11 cellular contexts compared by ENCODE assay signal in the genomic region with DNA sequence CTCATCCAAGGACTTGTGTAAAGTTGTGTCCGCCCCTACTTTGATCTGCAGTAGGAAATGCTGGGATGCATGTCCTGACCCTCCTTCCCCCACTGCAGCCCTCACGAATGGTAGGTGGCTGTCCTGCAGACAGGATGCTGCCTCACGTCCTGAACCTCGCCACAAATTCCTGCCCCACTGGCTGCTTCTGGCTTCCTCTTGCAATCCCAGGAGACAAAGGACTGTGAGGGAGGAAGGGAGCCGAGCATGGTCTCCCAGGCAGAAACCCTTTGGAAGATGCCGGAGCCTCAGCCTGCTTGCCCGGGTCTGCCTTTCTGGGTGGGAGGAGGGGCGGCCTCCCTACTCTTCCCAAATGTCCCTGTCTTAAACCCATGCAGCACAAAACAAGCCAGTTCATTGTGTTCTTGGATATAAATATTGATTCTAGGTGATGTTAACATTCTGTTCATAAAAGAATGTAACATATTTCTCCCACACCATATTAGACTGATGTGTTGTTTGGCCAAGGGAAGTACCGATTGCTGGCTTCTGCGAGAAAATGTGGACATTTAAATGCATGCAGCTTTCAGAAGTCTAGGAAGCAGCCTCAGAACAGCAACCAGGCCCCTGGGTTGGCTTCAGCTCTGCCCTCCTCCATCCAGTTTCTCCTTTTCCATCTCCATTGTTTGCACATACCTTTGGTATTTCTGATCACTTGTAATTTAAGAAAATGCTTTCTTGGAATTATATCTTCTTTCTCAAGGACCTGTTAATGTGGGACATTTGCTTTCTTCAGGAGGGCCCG.
DNase-seq lines count a peak whose midpoint lies in the region; ATAC-seq, FAIRE-seq and TF ChIP-seq lines count a peak whose summit lies in the region.
"Had no signal": no experiment of that assay in that cellular context is flagged by ENCODE, and none has a peak within 500 bp of the region (broad histone marks: within the 10 kb centered on the region; RNA-seq: fewer than 3 reads in every experiment).

No MANE protein-coding gene starts in this region.

- H3K4me3 ChIP-seq in GM23338 (peak overlapping the region; percentile 15; the same call in 1 of the 2 replicates), mammary epithelial cell (replicated peaks in 1 of 3; ENCODE audit: insufficient read depth in 1 of 3, low read depth in 2 of 3, low read length in 3 of 3) (no peak overlapping the region), smooth muscle cell (no peak overlapping the region), small intestine (ENCODE audit: low read depth in 1 of 2, low read length in 2 of 2) (no peak overlapping the region)
- H3K4me3 ChIP-seq: MG63 had no signal

- intact Hi-C loops in mammary epithelial cell (cut with micrococcal nuclease): loop anchor here (1.0 to 10.0 kb wide), 4 partner anchors 76 to 591 kb away; a partner anchor contains a TSS

- H3K27ac ChIP-seq in GM23338 (ENCODE audit: low read depth): peak overlapping the region; percentile 46
- H3K27ac ChIP-seq in mammary epithelial cell (ENCODE audit: insufficient read depth, low read depth, low read length): no peak overlapping the region
- peak overlapping the region; percentile 15 for H3K27ac ChIP-seq in smooth muscle cell (ENCODE audit: low read depth)
- H3K27ac ChIP-seq in small intestine (ENCODE audit: low read depth in 1 of 2, low read length in 1 of 2): peak overlapping the region in 1 of 2 donors; percentile 33

- H3K27me3 Mint-ChIP-seq in GM23338 (ENCODE audit: insufficient read depth, low read depth, poor library complexity): peaks cover 11% of the 10 kb centered on the region
- H3K27me3 Mint-ChIP-seq: CD4-positive, CD25-positive, alpha-beta regulatory T cell had no signal

- dilution Hi-C loops in mammary epithelial cell (cut with HindIII; ENCODE audit: low sequenced_read_pairs): no loop called here

- H3K4me1 ChIP-seq in GM23338 (ENCODE audit: insufficient read depth) (peaks cover 41% of the 10 kb centered on the region), mammary epithelial cell (ENCODE audit: insufficient read depth, low read length) (peaks cover 24% of the 10 kb centered on the region), smooth muscle cell (ENCODE audit: low read depth) (peaks cover 38% of the 10 kb centered on the region), small intestine (ENCODE audit: control insufficient read depth in 2 of 2, insufficient read depth in 1 of 2, low read depth in 1 of 2, low read length in 1 of 2) (no peaks in the 10 kb centered on the region)

- no peak for FAIRE-seq in H54 (lab: Jason Lieb, UNC)
- FAIRE-seq in small intestine (lab: Jason Lieb, UNC): no peak

- no peaks in the 10 kb centered on the region for H3K27me3 ChIP-seq in GM23338 (ENCODE audit: insufficient read depth)
- no peaks in the 10 kb centered on the region for H3K27me3 ChIP-seq in mammary epithelial cell (ENCODE audit: insufficient read depth, low read length)
- no peaks in the 10 kb centered on the region for H3K27me3 ChIP-seq in smooth muscle cell (ENCODE audit: low read depth)
- H3K27me3 ChIP-seq in small intestine (ENCODE audit: control insufficient read depth in 2 of 2, insufficient read depth in 2 of 2, low read length in 2 of 2): no peaks in the 10 kb centered on the region
- H3K27me3 ChIP-seq: MG63 had no signal

- no peak for TF ChIP-seq CTCF in GM23338 (conservative IDR thresholded peaks at IDR 0.05; ENCODE audit: low read depth in 2 of 2)
- no peak for TF ChIP-seq CTCF in mammary epithelial cell (conservative IDR thresholded peaks at IDR 0.05 in 1 of 2, IDR thresholded peaks at IDR 0.05 in 1 of 2; ENCODE audit: extremely low read depth in 1 of 2, insufficient read depth in 1 of 2, low read depth in 1 of 2, low read length in 2 of 2)
- TF ChIP-seq CTCF in smooth muscle cell (IDR thresholded peaks at IDR 0.05; ENCODE audit: borderline replicate concordance, insufficient read depth, poor library complexity, severe bottlenecking): no peak

- H3K36me3 ChIP-seq in GM23338 (ENCODE audit: insufficient read depth) (no peaks in the 10 kb centered on the region), mammary epithelial cell (ENCODE audit: insufficient read depth, low read length) (no peaks in the 10 kb centered on the region), smooth muscle cell (ENCODE audit: low read depth) (no peaks in the 10 kb centered on the region), small intestine (ENCODE audit: control insufficient read depth in 2 of 2, insufficient read depth in 2 of 2, low read length in 2 of 2) (no peaks in the 10 kb centered on the region)
- H3K36me3 ChIP-seq: MG63 had no signal

- no peak for TF ChIP-seq POLR2A in H54 (IDR thresholded peaks at IDR 0.05; ENCODE audit: low read depth, low read length)

- 0 out of 2 replicates have a peak overlapping the region, but pooled peaks have one; percentile 7 for H2AFZ ChIP-seq in GM23338
- H2AFZ ChIP-seq in mammary epithelial cell (ENCODE audit: low read depth, low read length): peak overlapping the region; percentile 87
- H2AFZ ChIP-seq in smooth muscle cell (ENCODE audit: low read depth): no peak overlapping the region

- CTCF ChIA-PET in mammary epithelial cell (lab: Charles Lee; ENCODE audit: low non-redundant PET): interaction anchor here (0.7 to 1.9 kb wide), 2 partner anchors 48 to 463 kb away, joined by 5 to 9 read pairs; no protein-coding TSS in a partner anchor

- 83% methylated on average over 11 of the region's 11 CpGs for WGBS in mammary epithelial cell (ENCODE audit: low coverage, missing lambda C conversion rate)
- 76% methylated on average over 11 of the region's 11 CpGs for WGBS in smooth muscle cell (ENCODE audit: low lambda C conversion rate)
- WGBS in small intestine, 3 donors: 77 to 94% (median 93%) methylated on average over 11 of the region's 11 CpGs

- no peaks in the 10 kb centered on the region; the same call in 1 of the 3 replicates for H3K9me3 Mint-ChIP-seq in GM23338
- H3K9me3 Mint-ChIP-seq: CD4-positive, CD25-positive, alpha-beta regulatory T cell had no signal

- peak overlapping the region; percentile 46; the same call in 1 of the 2 replicates for H3K4me2 ChIP-seq in GM23338
- H3K4me2 ChIP-seq in mammary epithelial cell (ENCODE audit: insufficient read depth, low read depth, low read length): no peak overlapping the region
- H3K4me2 ChIP-seq in smooth muscle cell: peak overlapping the region; percentile 56

- H3F3A ChIP-seq in GM23338 (replicated peaks; ENCODE audit: low read depth) (peaks cover 3% of the 10 kb centered on the region), smooth muscle cell (ENCODE audit: low read depth) (peaks cover 13% of the 10 kb centered on the region)

- no peaks in the 10 kb centered on the region for H3K9me2 ChIP-seq in GM23338 (ENCODE audit: insufficient read depth)

- peak; percentile 69 for DNase-seq in GM23338 (ENCODE audit: low spot score)
- DNase-seq in mammary epithelial cell: no peak
- DNase-seq in left lobe of liver (ENCODE audit: low spot score): no peak
- DNase-seq in smooth muscle cell (lab: John Stamatoyannopoulos, UW; ENCODE audit: unreplicated experiment): no peak
- no peak for DNase-seq in stimulated activated CD4-positive, alpha-beta T cell treated with anti-CD3 and anti-CD28 coated beads, Interleukin-2, amount 100 ng/mL, for 48 hours
- no peak for DNase-seq in H54 (ENCODE audit: insufficient read length, low spot score)
- no peak for DNase-seq in small intestine
- DNase-seq: activated gamma-delta T cell had no signal

- peaks cover 2% of the 10 kb centered on the region; the same call in 1 of the 3 replicates for H3K36me3 Mint-ChIP-seq in GM23338 (ENCODE audit: low read depth)

- no peak overlapping the region for H3K9ac ChIP-seq in mammary epithelial cell (ENCODE audit: insufficient read depth, low read length)
- H3K9ac ChIP-seq in smooth muscle cell (ENCODE audit: low read depth): no peak overlapping the region

- H3K27ac Mint-ChIP-seq in GM23338: peak overlapping the region; percentile 44; the same call in 1 of the 2 replicates

- ATAC-seq in GM23338 (peak; percentile 18), left lobe of liver (peak; percentile 11), HG02678 (IDR thresholded peaks at IDR 0.05; ENCODE audit: unreplicated experiment) (no peak)

- H3K79me2 ChIP-seq in GM23338 (replicated peaks; ENCODE audit: insufficient read depth): no peaks in the 10 kb centered on the region
- H3K79me2 ChIP-seq in mammary epithelial cell (ENCODE audit: insufficient read depth, low read length): no peaks in the 10 kb centered on the region
- H3K79me2 ChIP-seq in smooth muscle cell (ENCODE audit: low read depth): no peaks in the 10 kb centered on the region

- H3K4me1 Mint-ChIP-seq in GM23338: peaks cover 48% of the 10 kb centered on the region

- H3K9me3 ChIP-seq in mammary epithelial cell (replicated peaks; ENCODE audit: insufficient read depth, low read length): no peaks in the 10 kb centered on the region
- H3K9me3 ChIP-seq in smooth muscle cell (replicated peaks; ENCODE audit: low read depth): no peaks in the 10 kb centered on the region
- H3K9me3 ChIP-seq in small intestine (ENCODE audit: control insufficient read depth, low read depth): no peaks in the 10 kb centered on the region
- H3K9me3 ChIP-seq: MG63 had no signal

- in situ Hi-C loops in mammary epithelial cell (cut with MboI; ENCODE audit: low sequenced_read_pairs in 2 of 2): loop anchor here in 1 of 2 donors (10.0 kb wide), 1 partner anchor 311 kb away; no protein-coding TSS in a partner anchor

- no TSS peak for BruUV-seq in mammary epithelial cell (replicated peaks; lab: Mats Ljungman, UMichigan)

- H3K4me3 Mint-ChIP-seq in GM23338: no peak overlapping the region; the same call in 2 of the 3 replicates
- H3K4me3 Mint-ChIP-seq: CD4-positive, CD25-positive, alpha-beta regulatory T cell had no signal

- H4K20me1 ChIP-seq in GM23338 (replicated peaks; ENCODE audit: insufficient read depth) (no peaks in the 10 kb centered on the region), mammary epithelial cell (ENCODE audit: insufficient read depth, low read length) (no peaks in the 10 kb centered on the region), smooth muscle cell (ENCODE audit: low read depth) (no peaks in the 10 kb centered on the region)

TF ChIP-seq in GM23338, 12 proteins besides CTCF, POLR2A, EP300 and RAD21 (continues in another document):
- TF ChIP-seq EZH2 (IDR thresholded peaks at IDR 0.05; ENCODE audit: low read depth, unreplicated experiment): no peak
- TF ChIP-seq JUNB (IDR thresholded peaks at IDR 0.05; ENCODE audit: unreplicated experiment): no peak
